Comparison of ENCODE assay signal across 22 cellular contexts in the genomic region with DNA sequence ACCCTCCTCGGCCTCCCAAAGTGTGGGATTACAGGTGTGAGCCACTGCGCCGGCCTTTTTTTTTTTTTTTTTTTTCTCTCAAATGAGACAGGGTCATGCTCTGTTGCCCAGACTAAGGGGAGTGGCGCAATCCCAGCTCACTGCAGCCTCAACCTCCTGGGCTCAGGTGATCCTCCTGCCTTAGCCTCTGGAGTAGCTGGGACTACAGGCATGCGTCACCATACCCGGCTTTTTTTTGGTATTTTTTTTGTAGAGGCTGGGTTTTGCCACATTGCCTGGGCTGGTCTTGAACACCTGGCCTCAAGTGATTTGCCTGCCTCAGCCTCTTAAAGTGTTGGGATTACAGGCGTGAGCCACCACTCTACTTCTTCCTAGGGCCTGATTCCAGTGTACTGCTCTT. TPM values are rescaled to one million over a fixed set of nuclear protein-coding genes. Genes with fewer than 3 reads are reported as not detected.
DNase-seq lines count a peak whose midpoint lies in the region; ATAC-seq, FAIRE-seq and TF ChIP-seq lines count a peak whose summit lies in the region.
"Had no signal": no experiment of that assay in that cellular context is flagged by ENCODE, and none has a peak within 500 bp of the region (broad histone marks: within the 10 kb centered on the region; RNA-seq: fewer than 3 reads in every experiment).

No MANE protein-coding gene starts in this region.

- H3K9me3 ChIP-seq in Karpas-422 (ENCODE audit: low read length) (no peaks in the 10 kb centered on the region), K562 (replicated peaks; ENCODE audit: control insufficient read depth, insufficient read depth, low read depth, low read length) (no peaks in the 10 kb centered on the region; the same call in none of the 2 replicates), trophoblast cell (ENCODE audit: insufficient read depth, low read depth, low read length) (no peaks in the 10 kb centered on the region)
- H3K9me3 ChIP-seq: SJSA1 had no signal

- H3K4me1 ChIP-seq in Karpas-422 (ENCODE audit: low read length) = peaks cover 72% of the 10 kb centered on the region
- peaks cover 6 to 20% of the 10 kb centered on the region in 2 experiments; a peak in 3 of 5 replicates for H3K4me1 ChIP-seq in K562 (replicated peaks in 1 of 2; ENCODE audit: control insufficient read depth in 2 of 2, insufficient read depth in 2 of 2, low read length in 2 of 2)
- peaks cover 9 to 19% of the 10 kb centered on the region in 2 experiments for H3K4me1 ChIP-seq in trophoblast cell (ENCODE audit: control insufficient read depth in 1 of 2, insufficient read depth in 2 of 2, low read length in 2 of 2)
- H3K4me1 ChIP-seq: SJSA1 had no signal

- WGBS in K562 (ENCODE audit: insufficient coverage, low coverage, missing lambda C conversion rate) = 72% methylated on average over 3 of the region's 7 CpGs
- WGBS in trophoblast cell (ENCODE audit: extremely low coverage, insufficient coverage, insufficient read length) = no CpG with 5 or more reads among the region's 7 CpGs

- BruUV-seq in K562 (replicated peaks; lab: Mats Ljungman, UMichigan) = no TSS peak

- peak overlapping the region; percentile 18 for H3K14ac ChIP-seq in trophoblast cell (ENCODE audit: low read length)

- H3K79me1 ChIP-seq in trophoblast cell (ENCODE audit: low read length) = peaks cover 32% of the 10 kb centered on the region

- no peak for TF ChIP-seq RAD21 in K562 (CRISPR knock-in tag; conservative IDR thresholded peaks at IDR 0.05 in 1 of 2, IDR thresholded peaks at IDR 0.05 in 1 of 2)

- H3K9ac ChIP-seq in Karpas-422 (ENCODE audit: low read length) (no peak overlapping the region), K562 (ENCODE audit: insufficient read depth in 1 of 2, low read depth in 2 of 2, low read length in 2 of 2) (no peak overlapping the region), trophoblast cell (ENCODE audit: low read length) (no peak overlapping the region)
- H3K9ac ChIP-seq: BLaER1 treated with 17β-estradiol and CSF1 and Interleukin-3, amounts not matched to agents 10 nM and 100 nM had no signal

- intact Hi-C loops in K562 (cut with micrococcal nuclease) = no loop called here

- in situ Hi-C loops in K562 (cut with MboI) = no loop called here

- peak overlapping the region; percentile 20 for H2BK12ac ChIP-seq in trophoblast cell (ENCODE audit: low read length)

- H3K36me3 ChIP-seq in Karpas-422 (ENCODE audit: insufficient read depth, low read length) = peaks cover 8% of the 10 kb centered on the region
- no peaks in the 10 kb centered on the region for H3K36me3 ChIP-seq in K562 (ENCODE audit: control insufficient read depth, insufficient read depth, low read length)
- peaks cover 0 to 5% of the 10 kb centered on the region in 2 experiments for H3K36me3 ChIP-seq in trophoblast cell (ENCODE audit: control insufficient read depth in 1 of 2, insufficient read depth in 2 of 2, low read length in 2 of 2)

- POLR2A ChIA-PET in K562 (lab: Yijun Ruan, JAX) = no interaction called here

- peak overlapping the region; percentile 60 for H2BK5ac ChIP-seq in trophoblast cell (ENCODE audit: low read depth, low read length, poor library complexity)

- H3K79me2 ChIP-seq in Karpas-422 (ENCODE audit: low read length) (peaks cover 81% of the 10 kb centered on the region), K562 (ENCODE audit: control insufficient read depth, insufficient read depth, low read length) (peaks cover 42% of the 10 kb centered on the region), trophoblast cell (ENCODE audit: control insufficient read depth, insufficient read depth, low read length, poor library complexity) (peaks cover 14% of the 10 kb centered on the region)

- peak overlapping the region; percentile 19 for H3K4ac ChIP-seq in trophoblast cell (ENCODE audit: low read depth, low read length)

- peak overlapping the region; percentile 97 for H4K91ac ChIP-seq in trophoblast cell (ENCODE audit: low read depth, low read length)

- H2AK5ac ChIP-seq in trophoblast cell (ENCODE audit: low read length) = no peak overlapping the region

- H2BK120ac ChIP-seq in trophoblast cell (ENCODE audit: insufficient read depth, low read length, poor library complexity) = peak overlapping the region; percentile 87

- no peak overlapping the region for H3K18ac ChIP-seq in trophoblast cell (ENCODE audit: low read length)

- no peak overlapping the region for H2AFZ ChIP-seq in Karpas-422 (ENCODE audit: low read length)
- H2AFZ ChIP-seq in K562 (ENCODE audit: low read depth, low read length) = peak overlapping the region; percentile 31; the same call in 1 of the 2 replicates
- H2AFZ ChIP-seq in trophoblast cell (ENCODE audit: insufficient read depth, low read length, poor library complexity) = no peak overlapping the region

- H3K4me2 ChIP-seq in Karpas-422 (ENCODE audit: low read depth, low read length, poor library complexity, severe bottlenecking) (peak overlapping the region; percentile 49), K562 (ENCODE audit: insufficient read depth, low read length) (no peak overlapping the region), trophoblast cell (ENCODE audit: low read length) (no peak overlapping the region)

- no peaks in the 10 kb centered on the region for H3K9me1 ChIP-seq in K562 (ENCODE audit: control insufficient read depth, insufficient read depth, low read length)

- H3K23ac ChIP-seq in trophoblast cell (ENCODE audit: low read length) = no peak overlapping the region

- CTCF ChIA-PET in K562 (lab: Yijun Ruan, JAX; ENCODE audit: low intra/inter-chr PET ratio) = no interaction called here

- H3K27ac ChIP-seq in Karpas-422 (ENCODE audit: low read length) (peak overlapping the region; percentile 80), K562 (ENCODE audit: extremely low read depth, low read depth, low read length) (no peak overlapping the region), trophoblast cell (ENCODE audit: low read depth, low read length) (peak overlapping the region; percentile 98)
- H3K27ac ChIP-seq: BLaER1 treated with 17β-estradiol and CSF1 and Interleukin-3, amounts not matched to agents 10 nM and 100 nM; HL-60; SJSA1 had no signal

- no peak for TF ChIP-seq CTCF in K562 (IDR thresholded peaks at IDR 0.05 in 2 of 3, conservative IDR thresholded peaks at IDR 0.05 in 1 of 3; ENCODE audit: insufficient read depth in 2 of 3, low read depth in 1 of 3, low read length in 3 of 3)

- no peaks in the 10 kb centered on the region for H3K9me2 ChIP-seq in Karpas-422 (replicated peaks; ENCODE audit: insufficient read depth, low read length)

- FAIRE-seq in GM18507 (lab: Jason Lieb, UNC) = peak; percentile 18
- no peak for FAIRE-seq in K562 (lab: Jason Lieb, UNC)
- FAIRE-seq: GM12892, GM19239, RCC 7860 had no signal

- H3K4me3 ChIP-seq in Karpas-422 (ENCODE audit: low read length) (no peak overlapping the region), K562 (no peak overlapping the region), trophoblast cell (ENCODE audit: low read depth, low read length) (no peak overlapping the region)
- H3K4me3 ChIP-seq: BLaER1 treated with 17β-estradiol and CSF1 and Interleukin-3, amounts not matched to agents 10 nM and 100 nM; SJSA1 had no signal

- no peak for DNase-seq in GM18507 (ENCODE audit: extremely low spot score, insufficient read length, low read depth)
- DNase-seq in Karpas-422 = no peak
- no peak for DNase-seq in K562 (ENCODE audit: extremely low read depth in 1 of 4, low spot score in 3 of 4)
- peak; percentile 86 to 92 for DNase-seq in trophoblast cell
- DNase-seq in AG08395 (ENCODE audit: low spot score) = no peak
- DNase-seq in activated CD4-positive, alpha-beta T cell treated with anti-CD3 and anti-CD28 coated beads for 48 hours = no peak
- DNase-seq in GF-D8 (lab: John Stamatoyannopoulos, UW) = no peak
- DNase-seq: Caco-2; CD4-positive, alpha-beta memory T cell; H9; NCI-H1694; NCI-H2081; NCI-H2171; NCI-H345; NCI-H524 treated with DMSO at 0.1 percent for 48 hours; NCI-H82 had no signal

- peak overlapping the region; percentile 5 for H4K12ac ChIP-seq in trophoblast cell (ENCODE audit: low read depth, low read length)

- no peak for ATAC-seq in K562

- peak overlapping the region; percentile 32 for H4K8ac ChIP-seq in trophoblast cell (ENCODE audit: low read depth, low read length)

- no peak for TF ChIP-seq EP300 in K562 (IDR thresholded peaks at IDR 0.05; ENCODE audit: low read length)

- no peaks in the 10 kb centered on the region for H3K27me3 ChIP-seq in Karpas-422 (ENCODE audit: low read length)
- H3K27me3 ChIP-seq in K562 (ENCODE audit: control insufficient read depth in 2 of 2, insufficient read depth in 2 of 2, low read length in 2 of 2) = no peaks in the 10 kb centered on the region
- H3K27me3 ChIP-seq in trophoblast cell (ENCODE audit: insufficient read depth, low read length) = no peaks in the 10 kb centered on the region
- H3K27me3 ChIP-seq: BLaER1 treated with 17β-estradiol and CSF1 and Interleukin-3, amounts not matched to agents 10 nM and 100 nM; SJSA1 had no signal

- no peak for TF ChIP-seq POLR2A in K562 (conservative IDR thresholded peaks at IDR 0.05)

- no peaks in the 10 kb centered on the region for H4K20me1 ChIP-seq in Karpas-422 (ENCODE audit: insufficient read depth, low read depth, low read length)
- H4K20me1 ChIP-seq in K562 (replicated peaks; ENCODE audit: control insufficient read depth, insufficient read depth, low read length) = no peaks in the 10 kb centered on the region

TF ChIP-seq in K562, 482 proteins besides CTCF, POLR2A, EP300 and RAD21:
- TF ChIP-seq CEBPB (tag; IDR thresholded peaks at IDR 0.05) = peak; percentile 38; the same call in 1 of the 2 replicates
- no peak for TF ChIP-seq SOX6 (IDR thresholded peaks at IDR 0.05)

RNA-seq across cellular contexts. Expression of gene FUT8, which starts 18.7 kb away (rescaled TPM):
- 31.7 and 33.0 TPM in 2 replicates for total RNA-seq in Karpas-422 (2014; rRNA removed; shearing (Covaris generic); ENCODE audit: low replicate concordance)
- 12.8 and 21.0 TPM in 2 replicates for total RNA-seq in K562 (2011; cell fraction: chromatin; rRNA removed; ENCODE audit: low replicate concordance)
- 9.8 and 10.1 TPM in 2 replicates for total RNA-seq in K562 (2011; cell fraction: nucleolus; rRNA removed)
- 13.3 and 16.0 TPM in 2 replicates for total RNA-seq in K562 (2011; cell fraction: nucleoplasm; rRNA removed)
- total RNA-seq in K562 (2014; rRNA removed) (7.8 and 9.1 TPM in 2 replicates), K562 (2014; rRNA removed; fragmentation: Illumina TruSeq; extraction: Trizol) (10.6 and 11.9 TPM in 2 replicates), K562 (2015; rRNA removed; fragmentation: Illumina TruSeq; extraction: Trizol) (14.7 and 15.2 TPM in 2 replicates), K562 (2021) (13.3 and 14.2 TPM in 2 replicates)
- polyA plus RNA-seq in K562 (2011; rRNA removed) (7.2 and 8.0 TPM in 2 replicates), K562 (2014; fragmentation: Illumina TruSeq; extraction: Trizol) (8.6 and 11.0 TPM in 2 replicates), K562 (2014; fragmentation: Nextera tagmentation; extraction: Ambion mirVana) (1 to 10 TPM; 4.1 to 6.0 TPM), K562 (2014; rRNA removed) (6.0 and 7.1 TPM in 2 replicates)
- polyA plus RNA-seq in K562 (2011; cell fraction: cytosol; rRNA removed) = 3.6 and 6.1 TPM in 2 replicates
- 4.1 and 4.7 TPM in 2 replicates for polyA plus RNA-seq in K562 (2011; cell fraction: nucleus; rRNA removed)
- 8.2 and 10.1 TPM in 2 replicates for polyA plus RNA-seq in K562 (2012)
- polyA minus RNA-seq in K562 (2011; rRNA and poly(A)+ RNA removed) = 13.7 and 19.0 TPM in 2 replicates
- polyA minus RNA-seq in K562 (2011; cell fraction: cytosol; rRNA and poly(A)+ RNA removed) = 3.4 and 3.8 TPM in 2 replicates
- 7.3 and 12.3 TPM in 2 replicates for polyA minus RNA-seq in K562 (2011; cell fraction: nucleus; rRNA and poly(A)+ RNA removed)
- polyA plus RNA-seq in trophoblast cell (2013) = 87.3 and 91.6 TPM in 2 replicates

Comparison
In these comparisons a context has a peak if more than half of its experiments do, and no peak if none do; other contexts are left out.
1. DNase-seq: peak in trophoblast cell (2 of 2); none in GM18507 (single experiment), Karpas-422 (single experiment), K562 (0 of 4), AG08395 (single experiment), activated CD4-positive, alpha-beta T cell treated with anti-CD3 and anti-CD28 coated beads for 48 hours (single experiment) and GF-D8 (single experiment).